ENCODE assay signal across 9 cellular contexts in genomic region chr19:8609210-8610040, GRCh38. TPM values are rescaled to one million over a fixed set of nuclear protein-coding genes. Genes with fewer than 3 reads are reported as not detected.
DNase-seq lines count a peak whose midpoint lies in the region; TF ChIP-seq lines count a peak whose summit lies in the region.
"Had no signal": no experiment of that assay in that cellular context is flagged by ENCODE, and none has a peak within 500 bp of the region (broad histone marks: within the 10 kb centered on the region; RNA-seq: fewer than 3 reads in every experiment).

No MANE protein-coding gene starts in this region.

- H3K9me3 ChIP-seq in AG04450 (ENCODE audit: control insufficient read depth, insufficient read depth, low read length) (peaks cover 14% of the 10 kb centered on the region), HUES48 (ENCODE audit: control insufficient read depth, insufficient read depth, low read length) (peaks cover 5% of the 10 kb centered on the region; the same call in 1 of the 2 replicates)

- no peaks in the 10 kb centered on the region for H3K27me3 ChIP-seq in AG04450 (ENCODE audit: control insufficient read depth, insufficient read depth, low read length)
- H3K27me3 ChIP-seq in HUES48 (ENCODE audit: control insufficient read depth, insufficient read depth, low read length) = no peaks in the 10 kb centered on the region

- in situ Hi-C loops in ACHN (cut with HindIII; ENCODE audit: low pct_ligation_motif_present, low pct_unique_long_range_greater_than_20kb, low sequenced_read_pairs) = no loop called here

- no peaks in the 10 kb centered on the region for H3K36me3 ChIP-seq in HUES48 (ENCODE audit: control insufficient read depth, insufficient read depth, low read length)

- H3K4me3 ChIP-seq in AG04450 (ENCODE audit: low read depth, low read length) (peak overlapping the region; percentile 87), HUES48 (ENCODE audit: low read depth, low read length) (peak overlapping the region; percentile 79), retinal pigment epithelial cell (ENCODE audit: low read length) (peak overlapping the region; percentile 53)

- CTCF ChIA-PET in AG04450 (lab: Charles Lee) (interaction anchor here (0.6 kb wide), 1 partner anchor 31 kb away, joined by 4 read pairs; no protein-coding TSS in a partner anchor), RWPE1 (lab: Yijun Ruan, JAX) (no interaction called here)

- TF ChIP-seq CTCF in AG04450 (IDR thresholded peaks at IDR 0.05; ENCODE audit: low read depth, low read length) (peak; percentile 44), retinal pigment epithelial cell (conservative IDR thresholded peaks at IDR 0.05; ENCODE audit: low read depth, low read length) (no peak), RWPE1 (conservative IDR thresholded peaks at IDR 0.05; ENCODE audit: low read depth) (no peak)

- H3K4me1 ChIP-seq in HUES48 (ENCODE audit: control insufficient read depth, insufficient read depth, low read length) = peaks cover 21% of the 10 kb centered on the region

- H3K27ac ChIP-seq in AG04450 (ENCODE audit: low read depth, low read length) (peak overlapping the region; percentile 61), HUES48 (ENCODE audit: low read depth, low read length) (peak overlapping the region; percentile 93), RWPE1 (no peak overlapping the region)
- H3K27ac ChIP-seq: epithelial cell of prostate had no signal

- POLR2A ChIA-PET in AG04450 (lab: Yijun Ruan, JAX) (interaction anchor here (0.7 kb wide), 1 partner anchor 15 kb away, joined by 4 read pairs; no protein-coding TSS in a partner anchor), RWPE1 (lab: Yijun Ruan, JAX; ENCODE audit: low non-redundant PET) (no interaction called here)

- H3K9ac ChIP-seq in HUES48 (ENCODE audit: low read depth, low read length) = peak overlapping the region; percentile 69

- DNase-seq in AG04450 (ENCODE audit: low read depth, low spot score) (no peak), amygdala (lab: John Stamatoyannopoulos, UW) (peak in 29 of 56 donors; percentile 2 to 58 (median 32)), hypothalamus (lab: John Stamatoyannopoulos, UW) (peak in 31 of 51 donors; percentile 6 to 70 (median 27)), retinal pigment epithelial cell (ENCODE audit: low read depth) (no peak), RWPE1 (ENCODE audit: low spot score) (no peak), ACHN (no peak), ureter (ENCODE audit: low spot score) (no peak)

RNA-seq across cellular contexts. Expression of gene ADAMTS10, which starts 1.1 kb away (rescaled TPM):
- 6.4 and 8.4 TPM in 2 replicates for polyA plus RNA-seq in AG04450 (2011; rRNA removed)
- 7.8 and 9.5 TPM in 2 replicates for polyA minus RNA-seq in AG04450 (2011; rRNA and poly(A)+ RNA removed)
- total RNA-seq in ureter = 19.0 TPM

RNA-seq across cellular contexts. Expression of gene NFILZ, which starts 21.0 kb away (rescaled TPM):
- not detected in 2 replicates for polyA plus RNA-seq in AG04450 (2011; rRNA removed)
- not detected in 2 replicates for polyA minus RNA-seq in AG04450 (2011; rRNA and poly(A)+ RNA removed)
- total RNA-seq in ureter = not detected

RNA-seq across cellular contexts. Expression of gene MYO1F, which starts 32.2 kb away (rescaled TPM):
- 0.10 and 0.15 TPM in 2 replicates for polyA plus RNA-seq in AG04450 (2011; rRNA removed)
- polyA minus RNA-seq in AG04450 (2011; rRNA and poly(A)+ RNA removed) = 0.30 and 0.83 TPM in 2 replicates
- total RNA-seq in ureter = 20.6 TPM

Comparison
In these comparisons a context has a peak if more than half of its experiments do, and no peak if none do; other contexts are left out.
1. DNase-seq: peak in amygdala (29 of 56) and hypothalamus (31 of 51); none in AG04450 (single experiment), retinal pigment epithelial cell (single experiment), RWPE1 (single experiment), ACHN (single experiment) and ureter (single experiment).
2. Peak in every context shown above with its lines, with median percentiles within 50 percentile points of each other: H3K4me3 ChIP-seq.